Comparison of ENCODE assay signal across 34 cellular contexts in the genomic region with DNA sequence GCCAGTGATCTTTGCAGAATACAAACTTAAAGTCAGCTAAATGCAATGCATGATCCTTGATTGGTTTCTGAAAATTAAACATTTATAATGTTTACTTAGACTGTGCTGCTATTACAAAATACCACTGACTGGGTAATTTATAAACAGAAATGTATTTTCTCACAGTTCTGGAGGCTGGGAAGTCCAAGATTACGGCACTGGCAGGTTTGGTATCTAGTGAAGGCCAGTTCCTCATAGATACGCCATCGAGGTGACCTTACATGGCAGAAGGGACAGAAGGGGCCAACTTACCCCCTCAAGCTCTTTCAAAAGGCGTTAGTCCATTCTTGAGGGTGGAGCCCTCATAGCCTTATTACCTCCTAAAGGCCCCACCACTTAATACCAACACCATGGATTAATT. TPM values are rescaled to one million over a fixed set of nuclear protein-coding genes. Genes with fewer than 3 reads are reported as not detected.
"Had no signal": no experiment of that assay in that cellular context is flagged by ENCODE, and none has a peak within 500 bp of the region (broad histone marks: within the 10 kb centered on the region; RNA-seq: fewer than 3 reads in every experiment).

No MANE protein-coding gene starts in this region.

- H3K36me3 ChIP-seq: adrenal gland, breast epithelium had no signal

- H3K27ac ChIP-seq: adrenal gland, body of pancreas, brain microvascular endothelial cell, breast epithelium, VCaP had no signal

- H3K27me3 ChIP-seq: adrenal gland, body of pancreas, brain microvascular endothelial cell, breast epithelium had no signal

- H3K4me3 Mint-ChIP-seq: activated B cell treated with CpG ODN at 0.5 μM for 24 hours; activated CD4-positive, alpha-beta memory T cell treated with anti-CD3 and anti-CD28 coated beads for 36 hours; activated CD4-positive, alpha-beta T cell treated with anti-CD3 and anti-CD28 coated beads, Interleukin-2, amount 10 ng/mL, durations not matched to agents 24 days and 14 days; activated CD8-positive, alpha-beta T cell treated with anti-CD3 and anti-CD28 coated beads for 36 hours; activated naive CD4-positive, alpha-beta T cell treated with anti-CD3 and anti-CD28 coated beads for 36 hours; activated naive CD8-positive, alpha-beta T cell treated with anti-CD3 and anti-CD28 coated beads for 36 hours; activated T-cell treated with anti-CD3 and anti-CD28 coated beads, Interleukin-2, amount 50 U/mL, for 4 hours; activated T-cell treated with anti-CD3 and anti-CD28 coated beads, Interleukin-2, amount 50 U/mL, for 72 hours; activated T-helper 1 cell treated with anti-CD3 and anti-CD28 coated beads, Interleukin-12 subunit alpha, Interleukin-12 subunit beta, Interleukin-2, Interleukin-4 antibody, amounts not matched to agents 30 ng/mL and 10 ng/mL and 1 ng/mL, durations not matched to agents 14 hours and 24 hours and 36 hours; activated T-helper 17 cell treated with anti-CD3 and anti-CD28 coated beads, Interleukin-2, amount 50 U/mL, for 72 hours; T-helper 1 cell treated with Interleukin-12 subunit alpha and Interleukin-12 subunit beta and Interleukin-4 antibody, amounts not matched to agents 30 μg/mL and 1 μg/mL, for 36 hours; T-helper 2 cell treated with Interferon-gamma antibody and Interleukin-4, amounts not matched to agents 5 μg/mL and 100 μg/mL, for 36 hours had no signal

- H3K9me3 Mint-ChIP-seq: activated CD4-positive, alpha-beta memory T cell treated with anti-CD3 and anti-CD28 coated beads for 36 hours; activated CD8-positive, alpha-beta T cell treated with anti-CD3 and anti-CD28 coated beads for 36 hours; activated naive CD4-positive, alpha-beta T cell treated with anti-CD3 and anti-CD28 coated beads for 36 hours; activated T-cell treated with anti-CD3 and anti-CD28 coated beads, Interleukin-2, amount 50 U/mL, for 4 hours; activated T-helper 1 cell treated with anti-CD3 and anti-CD28 coated beads, Interleukin-12 subunit alpha, Interleukin-12 subunit beta, Interleukin-2, Interleukin-4 antibody, amounts not matched to agents 30 ng/mL and 10 ng/mL and 1 ng/mL, durations not matched to agents 14 hours and 24 hours and 36 hours; T-helper 1 cell treated with Interleukin-12 subunit alpha and Interleukin-12 subunit beta and Interleukin-4 antibody, amounts not matched to agents 30 μg/mL and 1 μg/mL, for 36 hours had no signal

- ATAC-seq: activated CD8-positive, alpha-beta T cell treated with anti-CD3 and anti-CD28 coated beads for 36 hours; activated naive CD4-positive, alpha-beta T cell treated with anti-CD3 and anti-CD28 coated beads, Interleukin-2, amount 50 U/mL, for 72 hours; activated T-cell treated with anti-CD3 and anti-CD28 coated beads, Interleukin-2, amount 50 U/mL, for 4 hours; activated T-cell treated with anti-CD3 and anti-CD28 coated beads, Interleukin-2, amount 50 U/mL, for 72 hours; activated T-helper 17 cell treated with anti-CD3 and anti-CD28 coated beads, Interleukin-2, amount 50 U/mL, for 72 hours; body of pancreas had no signal

- H3K27ac Mint-ChIP-seq: activated B cell treated with CpG ODN at 0.5 μM for 24 hours; activated CD4-positive, alpha-beta memory T cell treated with anti-CD3 and anti-CD28 coated beads for 36 hours; activated CD4-positive, alpha-beta T cell treated with anti-CD3 and anti-CD28 coated beads, Interleukin-2, amount 10 ng/mL, durations not matched to agents 24 days and 14 days; activated CD8-positive, alpha-beta T cell treated with anti-CD3 and anti-CD28 coated beads for 36 hours; activated naive CD4-positive, alpha-beta T cell treated with anti-CD3 and anti-CD28 coated beads for 36 hours; activated naive CD4-positive, alpha-beta T cell treated with anti-CD3 and anti-CD28 coated beads, Interleukin-2, amount 50 U/mL, for 72 hours; activated naive CD8-positive, alpha-beta T cell treated with anti-CD3 and anti-CD28 coated beads for 36 hours; activated T-cell treated with anti-CD3 and anti-CD28 coated beads, Interleukin-2, amount 50 U/mL, for 72 hours; activated T-helper 1 cell treated with anti-CD3 and anti-CD28 coated beads, Interleukin-12 subunit alpha, Interleukin-12 subunit beta, Interleukin-2, Interleukin-4 antibody, amounts not matched to agents 30 ng/mL and 10 ng/mL and 1 ng/mL, durations not matched to agents 14 hours and 24 hours and 36 hours; activated T-helper 17 cell treated with anti-CD3 and anti-CD28 coated beads, Interleukin-2, amount 50 U/mL, for 72 hours; T-helper 1 cell treated with Interleukin-12 subunit alpha and Interleukin-12 subunit beta and Interleukin-4 antibody, amounts not matched to agents 30 μg/mL and 1 μg/mL, for 36 hours; T-helper 2 cell treated with Interferon-gamma antibody and Interleukin-4, amounts not matched to agents 5 μg/mL and 100 μg/mL, for 36 hours had no signal

- H3K4me3 ChIP-seq: adrenal gland, body of pancreas, breast epithelium had no signal

- H3K27me3 Mint-ChIP-seq: activated B cell treated with CpG ODN at 0.5 μM for 24 hours; activated CD4-positive, alpha-beta memory T cell treated with anti-CD3 and anti-CD28 coated beads for 36 hours; activated CD4-positive, alpha-beta T cell treated with anti-CD3 and anti-CD28 coated beads, Interleukin-2, amount 10 ng/mL, durations not matched to agents 24 days and 14 days; activated CD8-positive, alpha-beta T cell treated with anti-CD3 and anti-CD28 coated beads for 36 hours; activated naive CD8-positive, alpha-beta T cell treated with anti-CD3 and anti-CD28 coated beads for 36 hours; activated T-helper 17 cell treated with anti-CD3 and anti-CD28 coated beads, Interleukin-2, amount 50 U/mL, for 72 hours had no signal

- DNase-seq: activated B cell treated with CpG ODN at 0.5 μM for 24 hours; activated CD4-positive, alpha-beta memory T cell treated with anti-CD3 and anti-CD28 coated beads for 36 hours; activated CD4-positive, alpha-beta T cell treated with anti-CD3 and anti-CD28 coated beads for 4 hours; activated CD4-positive, alpha-beta T cell treated with anti-CD3 and anti-CD28 coated beads, Interleukin-2, amount 10 ng/mL, durations not matched to agents 24 days and 14 days; activated CD4-positive, alpha-beta T cell treated with anti-CD3 and anti-CD28 coated beads, Interleukin-2, amount 50 U/mL, for 1 hour; activated CD4-positive, alpha-beta T cell treated with anti-CD3 and anti-CD28 coated beads, Interleukin-2, amount 50 U/mL, for 4 hours; activated CD4-positive, CD25-positive, alpha-beta regulatory T cell treated with anti-CD3 and anti-CD28 coated beads, Interleukin-2, amount 50 U/mL, for 72 hours; activated CD8-positive, alpha-beta T cell treated with anti-CD3 and anti-CD28 coated beads for 36 hours; activated gamma-delta T cell treated with Interleukin-2 at 50 U/mL for 16 hours; activated naive CD4-positive, alpha-beta T cell; activated naive CD4-positive, alpha-beta T cell treated with anti-CD3 and anti-CD28 coated beads for 36 hours; activated naive CD4-positive, alpha-beta T cell treated with anti-CD3 and anti-CD28 coated beads, Interleukin-2, amount 50 U/mL, for 16 hours; activated naive CD8-positive, alpha-beta T cell treated with anti-CD3 and anti-CD28 coated beads for 36 hours; activated T-cell treated with anti-CD3 and anti-CD28 coated beads for 4 hours; activated T-cell treated with anti-CD3 and anti-CD28 coated beads, Interleukin-2, amount 50 U/mL, for 1 hour; activated T-cell treated with anti-CD3 and anti-CD28 coated beads, Interleukin-2, amount 50 U/mL, for 4 hours; activated T-cell treated with anti-CD3 and anti-CD28 coated beads, Interleukin-2, amount 50 U/mL, for 72 hours; amniotic stem cell; aorta; body of pancreas; brain microvascular endothelial cell; central memory CD4-positive, alpha-beta T cell; SW 1271; T-helper 1 cell; T-helper 2 cell; T-helper 9 cell had no signal

- H3K9me3 ChIP-seq: adrenal gland, body of pancreas, breast epithelium had no signal

RNA-seq across cellular contexts. Expression of a gene that starts 40.1 kb away (rescaled TPM):
- total RNA-seq: activated B cell treated with CpG ODN at 0.5 μM for 24 hours had no signal
